ENCODE assay signal across 1 cellular context in genomic region chr3:156781310-156782230, GRCh38.
TF ChIP-seq lines count a peak whose summit lies in the region.

No MANE protein-coding gene starts in this region.

TF ChIP-seq in K562, 482 proteins besides CTCF, POLR2A, EP300 and RAD21 (continued from another document and continues in another):
- peak; percentile 14 for TF ChIP-seq PRDM10 (IDR thresholded peaks at IDR 0.05; ENCODE audit: partially characterized antibody)
- TF ChIP-seq ELF1 (tag; IDR thresholded peaks at IDR 0.05): no peak
- no peak for TF ChIP-seq PYGO2 (tag; IDR thresholded peaks at IDR 0.05)
- TF ChIP-seq HMGXB4 (CRISPR knock-in tag; IDR thresholded peaks at IDR 0.05): no peak
- TF ChIP-seq BACH1 (tag; IDR thresholded peaks at IDR 0.05): peak; percentile 80
- TF ChIP-seq GABPA (tag; conservative IDR thresholded peaks at IDR 0.05; ENCODE audit: low read depth): no peak
- no peak for TF ChIP-seq SNRNP70 (optimal IDR thresholded peaks at IDR 0.05; ENCODE audit: low read depth, low read length)
- no peak for TF ChIP-seq ZNF212 (CRISPR knock-in tag; IDR thresholded peaks at IDR 0.05)
- TF ChIP-seq E2F4 (CRISPR knock-in tag; IDR thresholded peaks at IDR 0.05; ENCODE audit: low read depth): no peak
- no peak for TF ChIP-seq SRSF1 (IDR thresholded peaks at IDR 0.05; ENCODE audit: low read depth, low read length)
- no peak for TF ChIP-seq ZBTB7A (IDR thresholded peaks at IDR 0.05; ENCODE audit: borderline replicate concordance, control insufficient read depth, low read depth, low read length)
- TF ChIP-seq NRF1 (conservative IDR thresholded peaks at IDR 0.05 in 1 of 2, IDR thresholded peaks at IDR 0.05 in 1 of 2): no peak
- no peak for TF ChIP-seq ZNF778 (CRISPR knock-in tag; IDR thresholded peaks at IDR 0.05)
- no peak for TF ChIP-seq ZBTB1 (CRISPR knock-in tag; IDR thresholded peaks at IDR 0.05; ENCODE audit: borderline replicate concordance, low read depth)
- no peak for TF ChIP-seq HLTF (IDR thresholded peaks at IDR 0.05)
- 0 out of 2 replicates have a peak, but pooled peaks have one; percentile 43 for TF ChIP-seq THRB (CRISPR knock-in tag; conservative IDR thresholded peaks at IDR 0.05)
- no peak for TF ChIP-seq CHD4 (IDR thresholded peaks at IDR 0.05; ENCODE audit: insufficient read depth, insufficient replicate concordance, low read depth, low read length, poor library complexity, severe bottlenecking)
- peak; percentile 45; the same call in 1 of the 2 replicates for TF ChIP-seq TCF3 (CRISPR knock-in tag; IDR thresholded peaks at IDR 0.05)
- no peak for TF ChIP-seq CBX1 (IDR thresholded peaks at IDR 0.05; ENCODE audit: low read depth)
- TF ChIP-seq HDGF (IDR thresholded peaks at IDR 0.05): no peak
- TF ChIP-seq AFF1 (IDR thresholded peaks at IDR 0.05; ENCODE audit: low read depth in 1 of 2, partially characterized antibody in 2 of 2): peak in 1 of 2 experiments; percentile 44
- TF ChIP-seq SMAD2 (IDR thresholded peaks at IDR 0.05; ENCODE audit: low read depth, low read length): no peak
- TF ChIP-seq HDAC3 (IDR thresholded peaks at IDR 0.05; ENCODE audit: borderline replicate concordance, partially characterized antibody): no peak
- peak; percentile 47 for TF ChIP-seq CCNT2 (IDR thresholded peaks at IDR 0.05; ENCODE audit: borderline replicate concordance, extremely low read depth, insufficient read length, low read depth, low read length)
- TF ChIP-seq HNRNPUL1 (IDR thresholded peaks at IDR 0.05; ENCODE audit: low read length): no peak
- TF ChIP-seq ARID1B (IDR thresholded peaks at IDR 0.05): peak; percentile 91
- TF ChIP-seq CREM (IDR thresholded peaks at IDR 0.05; ENCODE audit: low read depth): peak; percentile 26; the same call in 1 of the 2 replicates
- TF ChIP-seq GTF3C2 (IDR thresholded peaks at IDR 0.05; ENCODE audit: borderline replicate concordance, extremely low read depth, insufficient read length): no peak
- TF ChIP-seq ELF4 (CRISPR knock-in tag; IDR thresholded peaks at IDR 0.05): 0 out of 2 replicates have a peak, but pooled peaks have one; percentile 47
- no peak for TF ChIP-seq RBBP5 (IDR thresholded peaks at IDR 0.05; ENCODE audit: borderline replicate concordance, insufficient read depth, low read length, poor library complexity, severe bottlenecking)
- no peak for TF ChIP-seq PCBP2 (IDR thresholded peaks at IDR 0.05; ENCODE audit: low read depth, low read length, poor library complexity, severe bottlenecking)
- TF ChIP-seq ZNF316 (IDR thresholded peaks at IDR 0.05): peak; percentile 95
- no peak for TF ChIP-seq TRIM25 (IDR thresholded peaks at IDR 0.05; ENCODE audit: borderline replicate concordance)
- TF ChIP-seq CREB3 (tag; conservative IDR thresholded peaks at IDR 0.05; ENCODE audit: low read depth): no peak; the same call in 1 of the 2 replicates
- no peak for TF ChIP-seq ZNF274 (IDR thresholded peaks at IDR 0.05; ENCODE audit: borderline replicate concordance, low read depth, low read length)
- no peak for TF ChIP-seq E2F5 (CRISPR knock-in tag; IDR thresholded peaks at IDR 0.05)
- TF ChIP-seq CBX3 (IDR thresholded peaks at IDR 0.05; ENCODE audit: borderline replicate concordance in 1 of 2, low read length in 2 of 2): peak in 1 of 2 experiments; percentile 36; a peak in 1 of 3 replicates
- TF ChIP-seq PTRF (tag; IDR thresholded peaks at IDR 0.05): no peak
- TF ChIP-seq CBX5 (IDR thresholded peaks at IDR 0.05; ENCODE audit: borderline replicate concordance, low read depth): no peak
- TF ChIP-seq DDX20 (tag; IDR thresholded peaks at IDR 0.05; ENCODE audit: low read depth): no peak
